Comparison of ENCODE assay signal across 8 cellular contexts in the genomic region with DNA sequence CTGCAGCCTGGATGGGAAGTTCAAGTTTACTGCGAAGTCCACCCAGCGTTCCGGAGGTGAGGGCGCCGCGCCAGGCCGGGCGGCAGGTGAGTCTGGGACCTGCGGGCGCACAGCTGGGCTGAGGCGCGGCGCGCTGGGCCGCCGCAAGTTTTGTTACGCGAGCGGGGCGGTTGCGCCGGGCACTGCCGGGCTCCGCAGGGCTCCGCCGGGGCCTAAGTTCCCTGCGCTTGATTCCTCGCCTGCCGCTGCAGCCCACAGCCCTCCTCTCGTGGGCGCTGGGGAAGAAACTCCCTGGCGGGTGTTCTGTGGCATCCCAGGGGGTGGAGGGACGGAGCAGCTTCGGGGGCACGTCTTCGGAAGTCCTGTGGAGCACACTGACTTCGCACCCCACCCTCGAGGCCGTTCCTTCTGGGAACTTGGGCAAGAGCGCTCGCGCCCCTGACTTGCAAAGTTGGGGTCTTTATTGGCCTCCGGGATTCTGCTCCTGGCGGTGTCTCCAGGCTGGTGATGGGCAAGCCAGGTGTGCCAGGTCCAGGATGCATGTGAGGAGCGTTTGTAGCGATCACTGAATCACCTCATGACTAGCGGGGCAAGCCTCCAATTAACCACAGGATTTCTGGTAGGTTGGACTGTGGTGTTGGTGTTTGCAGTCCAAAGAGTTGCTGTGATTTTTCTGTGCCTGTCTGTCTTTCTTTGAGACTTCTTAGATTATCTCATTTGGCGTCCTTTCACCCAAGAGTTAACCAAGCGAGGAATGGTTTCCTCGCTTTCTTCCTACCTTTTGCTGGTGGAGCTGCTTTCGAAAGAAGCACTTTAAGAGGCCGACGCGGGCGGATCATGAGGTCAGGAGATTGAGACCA. TPM values are rescaled to one million over a fixed set of nuclear protein-coding genes. Genes with fewer than 3 reads are reported as not detected.
DNase-seq lines count a peak whose midpoint lies in the region; ATAC-seq, FAIRE-seq and TF ChIP-seq lines count a peak whose summit lies in the region.
"Not testable (repeated sequence)": the region's sequence is repeated elsewhere in the genome, so short reads cannot be mapped to it uniquely, and the experiment has no call there.

No MANE protein-coding gene starts in this region.

- peak overlapping the region; percentile 70 for H3K4me3 ChIP-seq in BE2C (ENCODE audit: low read depth, low read length)
- peak overlapping the region; percentile 89 for H3K4me3 ChIP-seq in endodermal cell (ENCODE audit: low read length)
- H3K4me3 ChIP-seq in liver (ENCODE audit: low read depth in 1 of 3, low read length in 3 of 3) = peak overlapping the region; percentile 67 to 75 (median 69)
- H3K4me3 ChIP-seq in small intestine (ENCODE audit: low read depth in 1 of 2, low read length in 2 of 2) = peak overlapping the region; percentile 57 to 74

- H3K27me3 ChIP-seq in BE2C; endodermal cell (ENCODE audit: control insufficient read depth, insufficient read depth, low read length, poor library complexity, severe bottlenecking); liver (ENCODE audit: control insufficient read depth in 4 of 4, insufficient read depth in 4 of 4, low read length in 3 of 4); small intestine (ENCODE audit: control insufficient read depth in 2 of 2, insufficient read depth in 2 of 2, low read length in 2 of 2): not testable (repeated sequence)

- not testable (repeated sequence) for H3K36me3 ChIP-seq in BE2C; endodermal cell (ENCODE audit: control insufficient read depth, insufficient read depth, low read length); liver (ENCODE audit: control insufficient read depth in 4 of 4, insufficient read depth in 3 of 4, low read depth in 1 of 4, low read length in 3 of 4); small intestine (ENCODE audit: control insufficient read depth in 2 of 2, insufficient read depth in 2 of 2, low read length in 2 of 2)

- not testable (repeated sequence) for H3K27ac ChIP-seq in endodermal cell (ENCODE audit: low read depth, low read length)
- H3K27ac ChIP-seq in liver (ENCODE audit: low read depth in 1 of 2, low read length in 2 of 2) (peak overlapping the region; percentile 92 to 93), small intestine (ENCODE audit: low read depth in 1 of 2, low read length in 1 of 2) (peak overlapping the region; percentile 32 to 84)

- H3K36me3 Mint-ChIP-seq in endodermal cell (ENCODE audit: low read depth) = not testable (repeated sequence)

- H3K9me3 ChIP-seq in BE2C; endodermal cell (ENCODE audit: control insufficient read depth, low read length); liver (ENCODE audit: control insufficient read depth in 4 of 4, low read length in 3 of 4); small intestine (ENCODE audit: control insufficient read depth, low read depth): not testable (repeated sequence)

- peak overlapping the region; percentile 89 for H3K4me3 Mint-ChIP-seq in endodermal cell

- H3K4me1 ChIP-seq in BE2C; endodermal cell (ENCODE audit: control insufficient read depth, insufficient read depth, low read length); liver (ENCODE audit: control insufficient read depth in 4 of 4, insufficient read depth in 4 of 4, low read length in 3 of 4); small intestine (ENCODE audit: control insufficient read depth in 2 of 2, insufficient read depth in 1 of 2, low read depth in 1 of 2, low read length in 1 of 2): not testable (repeated sequence)

- WGBS in endodermal cell (ENCODE audit: insufficient coverage in 1 of 2, insufficient read length in 1 of 2), 2 experiments = 3 to 24% methylated on average over 8 to 48 of the region's 55 CpGs
- WGBS in liver = 2% methylated on average over 55 of the region's 55 CpGs
- WGBS in small intestine, 3 donors = 1 to 3% (median 3%) methylated on average over 45 to 55 of the region's 55 CpGs

- H3K27me3 Mint-ChIP-seq in endodermal cell (ENCODE audit: insufficient read depth) = not testable (repeated sequence)

- peak overlapping the region; percentile 66 for H3K9ac ChIP-seq in endodermal cell (ENCODE audit: extremely low read depth, low read length, poor library complexity, severe bottlenecking)
- peak overlapping the region; percentile 54 to 84 for H3K9ac ChIP-seq in liver (ENCODE audit: low read depth in 1 of 2, low read length in 2 of 2)

- not testable (repeated sequence) for TF ChIP-seq CTCF in BE2C (IDR thresholded peaks at IDR 0.05; ENCODE audit: low read depth, low read length); endodermal cell (conservative IDR thresholded peaks at IDR 0.05); liver (IDR thresholded peaks at IDR 0.05; ENCODE audit: low read depth, low read length, missing input control)

- not testable (repeated sequence) for H3K4me1 Mint-ChIP-seq in endodermal cell

- not testable (repeated sequence) for TF ChIP-seq RAD21 in liver (IDR thresholded peaks at IDR 0.05)

- H3K27ac Mint-ChIP-seq in endodermal cell = not testable (repeated sequence)

- ATAC-seq in GM19351 (IDR thresholded peaks at IDR 0.05; ENCODE audit: unreplicated experiment) = peak; percentile 30
- ATAC-seq in HG03108 (IDR thresholded peaks at IDR 0.05; ENCODE audit: unreplicated experiment) = peak; percentile 28

- H3K9me3 Mint-ChIP-seq in endodermal cell = not testable (repeated sequence)

- not testable (repeated sequence) for FAIRE-seq in small intestine (lab: Jason Lieb, UNC)

- DNase-seq in BE2C (peak; percentile 13), NCI-H748 (lab: John Stamatoyannopoulos, UW; ENCODE audit: unreplicated experiment) (peak; percentile 47), activated T-cell treated with anti-CD3 and anti-CD28 coated beads for 1 hour (ENCODE audit: low read depth) (peak; percentile 11), endodermal cell (peak; percentile 64), small intestine (peak; percentile 42)

TF ChIP-seq in liver, 16 proteins besides CTCF, POLR2A, EP300 and RAD21:
- TF ChIP-seq HNF4A (conservative IDR thresholded peaks at IDR 0.05) (peak; percentile 14 to 42), SP1 (IDR thresholded peaks at IDR 0.05) (peak; percentile 10)
TF ChIP-seq in liver: peak in this region for 2; not testable (repeated sequence) for 14.

RNA-seq across cellular contexts. Expression of a gene that starts 1.0 kb away (rescaled TPM):
- polyA plus RNA-seq in BE2C (2012; ENCODE audit: insufficient read depth, insufficient read length, low read depth) = 5.7 TPM
- total RNA-seq in endodermal cell (10 to 100 TPM; 30.7 to 33.9 TPM), liver (10 to 100 TPM in 1 of 2 donors, 1 to 10 TPM in 1; 4.1 to 22.6 TPM)
- polyA plus RNA-seq in endodermal cell (2013, experiment 1 of 2) = 14.7 TPM
- polyA plus RNA-seq in endodermal cell (2013, experiment 2 of 2) = 15.5 TPM
- polyA plus RNA-seq in liver (1 to 10 TPM; 5.0 to 7.9 TPM), small intestine (1 to 10 TPM; 4.6 to 6.9 (median 5.1) TPM)

Comparison
In these comparisons a context has a peak if more than half of its experiments do, and no peak if none do; other contexts are left out.
1. DNase-seq: peak in every context shown above with its lines; median percentile 64 in endodermal cell; 47 in NCI-H748; 42 in small intestine; 13 in BE2C; 11 in activated T-cell treated with anti-CD3 and anti-CD28 coated beads for 1 hour.